In the genomic region with DNA sequence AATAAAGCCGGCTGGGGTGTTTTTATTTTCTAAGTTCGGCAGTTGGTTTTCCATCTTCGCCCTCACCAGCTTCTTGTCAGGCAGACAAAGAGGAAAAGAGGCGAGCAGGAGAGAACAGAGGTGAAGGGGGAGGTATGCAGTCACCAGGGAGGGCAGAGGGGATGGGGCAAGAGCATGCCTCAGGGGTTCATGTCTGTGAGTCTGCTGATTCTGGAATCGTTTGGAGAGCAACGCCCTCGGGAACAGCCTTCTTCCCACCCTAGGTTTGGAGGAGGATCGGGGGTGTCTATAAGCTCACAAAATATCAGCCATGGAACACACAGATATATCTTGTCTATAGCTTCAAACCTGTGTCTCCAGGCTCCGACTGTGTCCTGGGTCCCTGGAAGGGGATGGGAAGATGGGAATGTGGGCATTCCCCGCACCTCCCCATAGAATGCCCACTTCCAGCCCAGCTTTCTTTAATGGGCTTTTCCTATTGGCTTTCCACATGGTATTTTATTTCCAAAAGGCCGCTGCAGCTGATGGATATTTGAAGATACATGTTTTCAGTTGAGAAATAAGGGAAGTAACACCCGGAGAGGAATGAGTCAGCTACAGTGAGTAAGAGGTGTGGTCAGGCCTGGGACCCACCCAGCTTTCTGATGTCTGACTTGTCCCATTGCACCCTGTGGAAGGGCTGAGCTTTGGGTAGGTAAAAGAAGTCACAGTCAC, we compare ENCODE assay signal across 8 cellular contexts.
DNase-seq lines count a peak whose midpoint lies in the region; ATAC-seq, FAIRE-seq and TF ChIP-seq lines count a peak whose summit lies in the region.

No MANE protein-coding gene starts in this region.

- POLR2A ChIA-PET in GM12878 (lab: Charles Lee): no interaction called here

- H4K20me1 ChIP-seq in GM12878 (ENCODE audit: control insufficient read depth, insufficient read depth) (no peaks in the 10 kb centered on the region), neural cell (ENCODE audit: insufficient read depth) (no peaks in the 10 kb centered on the region)

- DNase-seq in EH (ENCODE audit: low read depth): peak; percentile 87
- DNase-seq in M059J (ENCODE audit: low read depth): peak; percentile 91
- DNase-seq in GM12878 (ENCODE audit: low read depth, low spot score): no peak
- DNase-seq in NCI-H345 (lab: John Stamatoyannopoulos, UW): no peak
- DNase-seq in NCI-H2196 treated with DMSO at 0.1 percent for 48 hours (lab: John Stamatoyannopoulos, UW; ENCODE audit: unreplicated experiment): no peak

- H3K27me3 ChIP-seq in GM12878 (replicated peaks in 1 of 2; ENCODE audit: control insufficient read depth in 2 of 2, insufficient read depth in 2 of 2, low read length in 1 of 2) (no peaks in the 10 kb centered on the region), neural cell (ENCODE audit: insufficient read depth, low read depth, low read length) (no peaks in the 10 kb centered on the region)

- H3K27ac ChIP-seq in GM12878 (ENCODE audit: control insufficient read depth, insufficient read depth) (no peak overlapping the region), neural cell (ENCODE audit: low read length) (no peak overlapping the region)

- intact Hi-C loops in GM12878 (cut with micrococcal nuclease; ENCODE audit: unreplicated experiment): no loop called here

- H3K36me3 ChIP-seq in GM12878 (ENCODE audit: control insufficient read depth in 2 of 2, insufficient read depth in 2 of 2, low read length in 1 of 2) (no peaks in the 10 kb centered on the region), neural cell (ENCODE audit: insufficient read depth, low read length) (no peaks in the 10 kb centered on the region)

- BruUV-seq in GM12878 (replicated peaks; lab: Mats Ljungman, UMichigan): no TSS peak

- TF ChIP-seq POLR2A in GM12878 (IDR thresholded peaks at IDR 0.05; ENCODE audit: low read depth, low read length): no peak

- H3K9ac ChIP-seq in GM12878 (ENCODE audit: control insufficient read depth, insufficient read depth, low read length) (no peak overlapping the region), neural cell (ENCODE audit: low read length) (peak overlapping the region; percentile 4)

- RAD21 ChIA-PET in GM12878 (lab: Charles Lee; ENCODE audit: unreplicated experiment): no interaction called here

- CTCF ChIA-PET in GM12878 (lab: Yijun Ruan, JAX): no interaction called here

- TF ChIP-seq RAD21 in GM12878 (IDR thresholded peaks at IDR 0.05; ENCODE audit: insufficient read depth, low read depth, low read length) (no peak), neural cell (conservative IDR thresholded peaks at IDR 0.05) (no peak)

- H3K79me2 ChIP-seq in GM12878 (ENCODE audit: control insufficient read depth, insufficient read depth, low read length) (no peaks in the 10 kb centered on the region), neural cell (replicated peaks; ENCODE audit: insufficient read depth, low read length) (no peaks in the 10 kb centered on the region)

- ATAC-seq in GM12878: peak; percentile 71
- no peak for ATAC-seq in HG02885 (IDR thresholded peaks at IDR 0.05; ENCODE audit: poor library complexity, unreplicated experiment)
- no peak for ATAC-seq in HG03521 (IDR thresholded peaks at IDR 0.05; ENCODE audit: unreplicated experiment)

- H3F3A ChIP-seq in neural cell (ENCODE audit: insufficient read depth, low read length, poor library complexity, severe bottlenecking): no peaks in the 10 kb centered on the region

- TF ChIP-seq CTCF in GM12878 (IDR thresholded peaks at IDR 0.05 in 2 of 3, conservative IDR thresholded peaks at IDR 0.05 in 1 of 3; ENCODE audit: control insufficient read depth in 2 of 3, extremely low read depth in 1 of 3, insufficient read depth in 1 of 3, low read depth in 3 of 3, low read length in 3 of 3) (no peak), neural cell (IDR thresholded peaks at IDR 0.05; ENCODE audit: poor library complexity, severe bottlenecking) (no peak)

- in situ Hi-C loops in GM12878 (cut with MboI): no loop called here

- WGBS in GM12878 (ENCODE audit: insufficient coverage, insufficient replicate concordance, low lambda C conversion rate, missing lambda C conversion rate): 14% methylated on average over 12 of the region's 12 CpGs

- FAIRE-seq in GM12878 (lab: Jason Lieb, UNC): no peak

- no peaks in the 10 kb centered on the region for H3K4me1 ChIP-seq in GM12878 (ENCODE audit: control insufficient read depth, insufficient read depth, low read length)

- H3K4me2 ChIP-seq in GM12878 (ENCODE audit: control insufficient read depth, insufficient read depth) (no peak overlapping the region), neural cell (ENCODE audit: low read length) (no peak overlapping the region)

- no peak overlapping the region for H3K4me3 ChIP-seq in GM12878
- no peak overlapping the region for H3K4me3 ChIP-seq in neural cell (ENCODE audit: low read length)

- H3K9me3 ChIP-seq in GM12878 (replicated peaks; ENCODE audit: control insufficient read depth, insufficient read depth, low read length) (no peaks in the 10 kb centered on the region), neural cell (ENCODE audit: low read length) (no peaks in the 10 kb centered on the region)

- TF ChIP-seq EP300 in GM12878 (IDR thresholded peaks at IDR 0.05; ENCODE audit: borderline replicate concordance in 1 of 2, control insufficient read depth in 1 of 2, low read depth in 2 of 2, low read length in 2 of 2): no peak
- no peak for TF ChIP-seq EP300 in neural cell (conservative IDR thresholded peaks at IDR 0.05; ENCODE audit: poor library complexity, severe bottlenecking)

- H2AFZ ChIP-seq in GM12878 (ENCODE audit: control insufficient read depth, low read depth, low read length): no peak overlapping the region
- peak overlapping the region; percentile 9 for H2AFZ ChIP-seq in neural cell (ENCODE audit: low read depth, low read length)

- H3K9me2 ChIP-seq in neural cell (ENCODE audit: insufficient read depth, low read length): no peaks in the 10 kb centered on the region

- SMC1A ChIA-PET in GM12878 (lab: Charles Lee; ENCODE audit: uncharacterized antibody, unreplicated experiment): interaction anchor here (1.1 kb wide), 1 partner anchor 20 kb away, joined by 3 read pairs; no protein-coding TSS in a partner anchor

TF ChIP-seq in GM12878, 131 proteins besides CTCF, POLR2A, EP300 and RAD21 (continues in another document):
- TF ChIP-seq, protein P1, sequence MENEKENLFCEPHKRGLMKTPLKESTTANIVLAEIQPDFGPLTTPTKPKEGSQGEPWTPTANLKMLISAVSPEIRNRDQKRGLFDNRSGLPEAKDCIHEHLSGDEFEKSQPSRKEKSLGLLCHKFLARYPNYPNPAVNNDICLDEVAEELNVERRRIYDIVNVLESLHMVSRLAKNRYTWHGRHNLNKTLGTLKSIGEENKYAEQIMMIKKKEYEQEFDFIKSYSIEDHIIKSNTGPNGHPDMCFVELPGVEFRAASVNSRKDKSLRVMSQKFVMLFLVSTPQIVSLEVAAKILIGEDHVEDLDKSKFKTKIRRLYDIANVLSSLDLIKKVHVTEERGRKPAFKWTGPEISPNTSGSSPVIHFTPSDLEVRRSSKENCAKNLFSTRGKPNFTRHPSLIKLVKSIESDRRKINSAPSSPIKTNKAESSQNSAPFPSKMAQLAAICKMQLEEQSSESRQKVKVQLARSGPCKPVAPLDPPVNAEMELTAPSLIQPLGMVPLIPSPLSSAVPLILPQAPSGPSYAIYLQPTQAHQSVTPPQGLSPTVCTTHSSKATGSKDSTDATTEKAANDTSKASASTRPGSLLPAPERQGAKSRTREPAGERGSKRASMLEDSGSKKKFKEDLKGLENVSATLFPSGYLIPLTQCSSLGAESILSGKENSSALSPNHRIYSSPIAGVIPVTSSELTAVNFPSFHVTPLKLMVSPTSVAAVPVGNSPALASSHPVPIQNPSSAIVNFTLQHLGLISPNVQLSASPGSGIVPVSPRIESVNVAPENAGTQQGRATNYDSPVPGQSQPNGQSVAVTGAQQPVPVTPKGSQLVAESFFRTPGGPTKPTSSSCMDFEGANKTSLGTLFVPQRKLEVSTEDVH (IDR thresholded peaks at IDR 0.05; ENCODE audit: low read depth, partially characterized antibody): no peak
- peak; percentile 53; the same call in 1 of the 2 replicates for TF ChIP-seq JUNB (IDR thresholded peaks at IDR 0.05)
- no peak for TF ChIP-seq DPF2 (IDR thresholded peaks at IDR 0.05)
- no peak for TF ChIP-seq IRF4 (IDR thresholded peaks at IDR 0.05; ENCODE audit: low read depth, low read length)

TF ChIP-seq in neural cell, 6 proteins besides CTCF, POLR2A, EP300 and RAD21:
- no peak for TF ChIP-seq MXI1 (conservative IDR thresholded peaks at IDR 0.05; ENCODE audit: poor library complexity, severe bottlenecking)
- TF ChIP-seq TAF1 (IDR thresholded peaks at IDR 0.05; ENCODE audit: low read depth): no peak
- TF ChIP-seq, protein P2, sequence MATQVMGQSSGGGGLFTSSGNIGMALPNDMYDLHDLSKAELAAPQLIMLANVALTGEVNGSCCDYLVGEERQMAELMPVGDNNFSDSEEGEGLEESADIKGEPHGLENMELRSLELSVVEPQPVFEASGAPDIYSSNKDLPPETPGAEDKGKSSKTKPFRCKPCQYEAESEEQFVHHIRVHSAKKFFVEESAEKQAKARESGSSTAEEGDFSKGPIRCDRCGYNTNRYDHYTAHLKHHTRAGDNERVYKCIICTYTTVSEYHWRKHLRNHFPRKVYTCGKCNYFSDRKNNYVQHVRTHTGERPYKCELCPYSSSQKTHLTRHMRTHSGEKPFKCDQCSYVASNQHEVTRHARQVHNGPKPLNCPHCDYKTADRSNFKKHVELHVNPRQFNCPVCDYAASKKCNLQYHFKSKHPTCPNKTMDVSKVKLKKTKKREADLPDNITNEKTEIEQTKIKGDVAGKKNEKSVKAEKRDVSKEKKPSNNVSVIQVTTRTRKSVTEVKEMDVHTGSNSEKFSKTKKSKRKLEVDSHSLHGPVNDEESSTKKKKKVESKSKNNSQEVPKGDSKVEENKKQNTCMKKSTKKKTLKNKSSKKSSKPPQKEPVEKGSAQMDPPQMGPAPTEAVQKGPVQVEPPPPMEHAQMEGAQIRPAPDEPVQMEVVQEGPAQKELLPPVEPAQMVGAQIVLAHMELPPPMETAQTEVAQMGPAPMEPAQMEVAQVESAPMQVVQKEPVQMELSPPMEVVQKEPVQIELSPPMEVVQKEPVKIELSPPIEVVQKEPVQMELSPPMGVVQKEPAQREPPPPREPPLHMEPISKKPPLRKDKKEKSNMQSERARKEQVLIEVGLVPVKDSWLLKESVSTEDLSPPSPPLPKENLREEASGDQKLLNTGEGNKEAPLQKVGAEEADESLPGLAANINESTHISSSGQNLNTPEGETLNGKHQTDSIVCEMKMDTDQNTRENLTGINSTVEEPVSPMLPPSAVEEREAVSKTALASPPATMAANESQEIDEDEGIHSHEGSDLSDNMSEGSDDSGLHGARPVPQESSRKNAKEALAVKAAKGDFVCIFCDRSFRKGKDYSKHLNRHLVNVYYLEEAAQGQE (IDR thresholded peaks at IDR 0.05; ENCODE audit: borderline replicate concordance): no peak
- TF ChIP-seq SMC3 (conservative IDR thresholded peaks at IDR 0.05; ENCODE audit: poor library complexity): no peak
- TF ChIP-seq EZH2 (IDR thresholded peaks at IDR 0.05; ENCODE audit: borderline replicate concordance, insufficient read depth, low read length, poor library complexity, severe bottlenecking): no peak
- TF ChIP-seq POLR2AphosphoS5 (IDR thresholded peaks at IDR 0.05): no peak

Comparison
In these comparisons a context has a peak if more than half of its experiments do, and no peak if none do; other contexts are left out.
1. DNase-seq: peak in EH (single experiment) and M059J (single experiment); none in GM12878 (single experiment), NCI-H345 (single experiment) and NCI-H2196 treated with DMSO at 0.1 percent for 48 hours (single experiment).